ENCODE assay signal across 11 cellular contexts in the genomic region with DNA sequence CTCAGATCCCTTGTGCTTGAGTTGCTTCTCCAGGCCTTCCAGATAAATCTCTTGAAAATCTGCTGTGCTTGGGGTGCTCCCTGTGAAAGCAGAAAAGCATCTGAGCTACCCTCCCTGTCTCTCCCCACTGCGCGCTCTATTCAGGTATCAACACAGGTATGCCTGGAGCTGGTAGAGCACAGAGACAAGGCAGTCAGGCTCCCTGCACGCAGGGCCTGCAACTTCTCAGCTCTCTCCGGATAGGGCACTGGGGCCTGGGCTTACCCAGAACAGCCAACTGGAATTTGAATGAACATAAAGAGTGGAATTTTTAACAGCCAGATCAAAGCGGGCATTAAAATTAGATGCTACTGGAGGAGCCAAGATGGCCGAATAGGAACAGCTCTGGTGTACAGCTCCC.
A peak's percentile ranks its signal among the peaks of the same experiment; 100 is the strongest.
DNase-seq lines count a peak whose midpoint lies in the region; ATAC-seq lines count a peak whose summit lies in the region.
"Had no signal": no experiment of that assay in that cellular context is flagged by ENCODE, and none has a peak within 500 bp of the region (broad histone marks: within the 10 kb centered on the region; RNA-seq: fewer than 3 reads in every experiment).

No MANE protein-coding gene starts in this region.

- H3K9me3 ChIP-seq in iPS-15b (ENCODE audit: control insufficient read depth, insufficient read depth, low read length), result no peaks in the 10 kb centered on the region
- H3K9me3 ChIP-seq: A549 had no signal

- no peak overlapping the region for H3K27ac Mint-ChIP-seq in T-helper 1 cell treated with Interleukin-12 subunit alpha and Interleukin-12 subunit beta and Interleukin-4 antibody, amounts not matched to agents 30 μg/mL and 1 μg/mL, for 36 hours
- no peak overlapping the region for H3K27ac Mint-ChIP-seq in activated T-helper 17 cell treated with anti-CD3 and anti-CD28 coated beads, Interleukin-2, amount 50 U/mL, for 72 hours
- H3K27ac Mint-ChIP-seq: dendritic cell treated with granulocyte-macrophage colony-stimulating factor and Interleukin-4, amounts not matched to agents 40 ng/mL and 50 ng/mL, for 4 days had no signal

- no peaks in the 10 kb centered on the region for H3K27me3 Mint-ChIP-seq in T-helper 1 cell treated with Interleukin-12 subunit alpha and Interleukin-12 subunit beta and Interleukin-4 antibody, amounts not matched to agents 30 μg/mL and 1 μg/mL, for 36 hours (ENCODE audit: low read depth)
- no peaks in the 10 kb centered on the region for H3K27me3 Mint-ChIP-seq in activated T-helper 17 cell treated with anti-CD3 and anti-CD28 coated beads, Interleukin-2, amount 50 U/mL, for 72 hours
- H3K27me3 Mint-ChIP-seq: dendritic cell treated with granulocyte-macrophage colony-stimulating factor and Interleukin-4, amounts not matched to agents 40 ng/mL and 50 ng/mL, for 4 days had no signal

- no peak for DNase-seq in T-helper 1 cell
- DNase-seq in sciatic nerve (ENCODE audit: low spot score), result peak; percentile 46
- DNase-seq in NCI-H510A treated with DMSO at 0.1 percent for 48 hours (lab: John Stamatoyannopoulos, UW), result no peak
- no peak for DNase-seq in NCI-H774 (lab: John Stamatoyannopoulos, UW)
- DNase-seq: SHP77 treated with DMSO at 0.1 percent for 48 hours had no signal

- H3K4me3 ChIP-seq in iPS-15b (ENCODE audit: low read depth, low read length), result peak overlapping the region; percentile 54
- H3K4me3 ChIP-seq: A549 had no signal

- intact Hi-C loops in sciatic nerve (cut with DNase I), result no loop called here

- peaks cover 8% of the 10 kb centered on the region for H3K4me1 ChIP-seq in iPS-15b (ENCODE audit: control insufficient read depth, insufficient read depth, low read length)
- H3K4me1 ChIP-seq: A549 had no signal

- no peaks in the 10 kb centered on the region for H3K9me3 Mint-ChIP-seq in T-helper 1 cell treated with Interleukin-12 subunit alpha and Interleukin-12 subunit beta and Interleukin-4 antibody, amounts not matched to agents 30 μg/mL and 1 μg/mL, for 36 hours
- H3K9me3 Mint-ChIP-seq in activated T-helper 17 cell treated with anti-CD3 and anti-CD28 coated beads, Interleukin-2, amount 50 U/mL, for 72 hours, result no peaks in the 10 kb centered on the region
- H3K9me3 Mint-ChIP-seq: dendritic cell treated with granulocyte-macrophage colony-stimulating factor and Interleukin-4, amounts not matched to agents 40 ng/mL and 50 ng/mL, for 4 days had no signal

- H3K4me3 Mint-ChIP-seq in T-helper 1 cell treated with Interleukin-12 subunit alpha and Interleukin-12 subunit beta and Interleukin-4 antibody, amounts not matched to agents 30 μg/mL and 1 μg/mL, for 36 hours, result peak overlapping the region; percentile 23
- peak overlapping the region; percentile 30 for H3K4me3 Mint-ChIP-seq in activated T-helper 17 cell treated with anti-CD3 and anti-CD28 coated beads, Interleukin-2, amount 50 U/mL, for 72 hours

- H3K36me3 Mint-ChIP-seq in T-helper 1 cell treated with Interleukin-12 subunit alpha and Interleukin-12 subunit beta and Interleukin-4 antibody, amounts not matched to agents 30 μg/mL and 1 μg/mL, for 36 hours (ENCODE audit: low read depth), result no peaks in the 10 kb centered on the region
- H3K36me3 Mint-ChIP-seq in activated T-helper 17 cell treated with anti-CD3 and anti-CD28 coated beads, Interleukin-2, amount 50 U/mL, for 72 hours (ENCODE audit: low read depth), result no peaks in the 10 kb centered on the region

- H3K27me3 ChIP-seq in iPS-15b (ENCODE audit: control insufficient read depth, insufficient read depth, low read length), result no peaks in the 10 kb centered on the region

- H3K36me3 ChIP-seq in iPS-15b (ENCODE audit: control insufficient read depth, insufficient read depth, low read length), result peaks cover 2% of the 10 kb centered on the region

- no peaks in the 10 kb centered on the region for H3K4me1 Mint-ChIP-seq in T-helper 1 cell treated with Interleukin-12 subunit alpha and Interleukin-12 subunit beta and Interleukin-4 antibody, amounts not matched to agents 30 μg/mL and 1 μg/mL, for 36 hours (ENCODE audit: low read depth)
- H3K4me1 Mint-ChIP-seq in activated T-helper 17 cell treated with anti-CD3 and anti-CD28 coated beads, Interleukin-2, amount 50 U/mL, for 72 hours, result peaks cover 6% of the 10 kb centered on the region

- ATAC-seq in activated T-helper 17 cell treated with anti-CD3 and anti-CD28 coated beads, Interleukin-2, amount 50 U/mL, for 72 hours (replicated peaks), result no peak
- ATAC-seq in sciatic nerve (peak; percentile 45), HG03469 (IDR thresholded peaks at IDR 0.05; ENCODE audit: unreplicated experiment) (no peak)
- ATAC-seq: A549 had no signal

- peak overlapping the region; percentile 24 for H3K9ac ChIP-seq in iPS-15b (ENCODE audit: low read depth, low read length)
